In genomic region chr1:40622936-40623629, GRCh38 we compare ENCODE assay signal across 29 cellular contexts. TPM values are rescaled to one million over a fixed set of nuclear protein-coding genes. Genes with fewer than 3 reads are reported as not detected.
DNase-seq lines count a peak whose midpoint lies in the region; ATAC-seq, FAIRE-seq and TF ChIP-seq lines count a peak whose summit lies in the region.
"Had no signal": no experiment of that assay in that cellular context is flagged by ENCODE, and none has a peak within 500 bp of the region (broad histone marks: within the 10 kb centered on the region; RNA-seq: fewer than 3 reads in every experiment).

No MANE protein-coding gene starts in this region.

- DNase-seq in cardiac septum (ENCODE audit: low spot score) (peak; percentile 20), left ventricle myocardium superior (no peak), K562 (ENCODE audit: extremely low read depth in 1 of 4, low spot score in 3 of 4) (no peak), left lobe of liver (ENCODE audit: low spot score) (peak; percentile 24), vagina (ENCODE audit: extremely low spot score in 2 of 2) (peak; percentile 27 to 37), NCI-H187 (lab: John Stamatoyannopoulos, UW) (no peak), posterior vena cava (ENCODE audit: low spot score) (no peak)
- no peak for DNase-seq in stimulated activated CD4-positive, alpha-beta T cell treated with anti-CD3 and anti-CD28 coated beads, Interleukin-15, amount 100 ng/mL, for 24 hours
- DNase-seq: activated CD4-positive, alpha-beta T cell treated with anti-CD3 and anti-CD28 coated beads, Interleukin-2, amount 50 U/mL, for 4 hours; activated CD4-positive, CD25-positive, alpha-beta regulatory T cell; activated naive CD4-positive, alpha-beta T cell treated with anti-CD3 and anti-CD28 coated beads for 36 hours; effector CD4-positive, alpha-beta T cell; immature natural killer cell; IMR-90; left colon; NCI-H1105; NCI-H187 treated with DMSO at 0.1 percent for 48 hours; NCI-H2171; NCI-H510A treated with DMSO at 0.1 percent for 48 hours; OCI-M1; right cardiac atrium; stimulated activated CD4-positive, alpha-beta T cell treated with anti-CD3 and anti-CD28 coated beads, Interleukin-2, amount 100 ng/mL, for 24 hours; stimulated activated CD8-positive, alpha-beta memory T cell treated with anti-CD3 and anti-CD28 coated beads, Interleukin-4, amount 100 ng/mL, for 48 hours; thyroid gland; uterus had no signal

- H2AFZ ChIP-seq in K562 (ENCODE audit: low read depth, low read length): no peak overlapping the region
- H2AFZ ChIP-seq: parathyroid adenoma had no signal

- no peak for TF ChIP-seq EP300 in K562 (IDR thresholded peaks at IDR 0.05; ENCODE audit: low read length)

- H3K9me3 ChIP-seq in K562 (replicated peaks; ENCODE audit: control insufficient read depth, insufficient read depth, low read depth, low read length) (no peaks in the 10 kb centered on the region), vagina (no peaks in the 10 kb centered on the region)
- H3K9me3 ChIP-seq: adrenal gland, thyroid gland, uterus had no signal

- no peaks in the 10 kb centered on the region for H4K20me1 ChIP-seq in K562 (replicated peaks; ENCODE audit: control insufficient read depth, insufficient read depth, low read length)

- no peak for TF ChIP-seq RAD21 in K562 (CRISPR knock-in tag; conservative IDR thresholded peaks at IDR 0.05 in 1 of 2, IDR thresholded peaks at IDR 0.05 in 1 of 2)

- CTCF ChIA-PET in K562 (lab: Yijun Ruan, JAX; ENCODE audit: low intra/inter-chr PET ratio): no interaction called here

- no peak overlapping the region for H3K4me3 ChIP-seq in K562
- no peak overlapping the region for H3K4me3 ChIP-seq in vagina
- H3K4me3 ChIP-seq: A549, adrenal gland, thyroid gland, uterus had no signal

- peaks cover 22 to 60% of the 10 kb centered on the region in 2 experiments for H3K27me3 ChIP-seq in K562 (ENCODE audit: control insufficient read depth in 2 of 2, insufficient read depth in 2 of 2, low read length in 2 of 2)
- no peaks in the 10 kb centered on the region for H3K27me3 ChIP-seq in vagina
- H3K27me3 ChIP-seq: adrenal gland, thyroid gland, uterus had no signal

- no peak for FAIRE-seq in K562 (lab: Jason Lieb, UNC)
- FAIRE-seq: A549 had no signal

- H3K9ac ChIP-seq in K562 (ENCODE audit: insufficient read depth in 1 of 2, low read depth in 2 of 2, low read length in 2 of 2): no peak overlapping the region
- H3K9ac ChIP-seq: parathyroid adenoma had no signal

- ATAC-seq in left ventricle myocardium superior: no peak
- ATAC-seq in K562: no peak
- ATAC-seq in left lobe of liver: no peak
- ATAC-seq: A549, left colon, right cardiac atrium had no signal

- H3K79me2 ChIP-seq in K562 (ENCODE audit: control insufficient read depth, insufficient read depth, low read length): no peaks in the 10 kb centered on the region
- H3K79me2 ChIP-seq: parathyroid adenoma had no signal

- intact Hi-C loops in cardiac septum (cut with DNase I): loop anchor here (5.0 to 10.0 kb wide), 2 partner anchors 144 to 332 kb away; no protein-coding TSS in a partner anchor
- intact Hi-C loops in left ventricle myocardium superior (cut with micrococcal nuclease): no loop called here
- intact Hi-C loops in K562 (cut with micrococcal nuclease): no loop called here
- intact Hi-C loops in vagina (cut with DNase I): no loop called here
- intact Hi-C loops in posterior vena cava (cut with DNase I): loop anchor here in 1 of 2 donors (10.0 kb wide), 1 partner anchor 212 kb away; no protein-coding TSS in a partner anchor

- in situ Hi-C loops in K562 (cut with MboI): no loop called here

- no peaks in the 10 kb centered on the region for H3K9me1 ChIP-seq in K562 (ENCODE audit: control insufficient read depth, insufficient read depth, low read length)

- no peak overlapping the region for H3K27ac ChIP-seq in K562 (ENCODE audit: extremely low read depth, low read depth, low read length)
- no peak overlapping the region for H3K27ac ChIP-seq in vagina
- H3K27ac ChIP-seq: A549, adrenal gland, epithelial cell of prostate, parathyroid adenoma, thyroid gland, uterus had no signal

- no TSS peak for BruUV-seq in K562 (replicated peaks; lab: Mats Ljungman, UMichigan)

- WGBS in K562 (ENCODE audit: insufficient coverage, low coverage, missing lambda C conversion rate): 3% methylated on average over 4 of the region's 4 CpGs

- H3K36me3 ChIP-seq in K562 (ENCODE audit: control insufficient read depth, insufficient read depth, low read length): no peaks in the 10 kb centered on the region
- H3K36me3 ChIP-seq in vagina: no peaks in the 10 kb centered on the region
- H3K36me3 ChIP-seq: adrenal gland, thyroid gland, uterus had no signal

- TF ChIP-seq POLR2A in K562 (conservative IDR thresholded peaks at IDR 0.05): no peak
- no peak for TF ChIP-seq POLR2A in vagina (IDR thresholded peaks at IDR 0.05)

- POLR2A ChIA-PET in K562 (lab: Yijun Ruan, JAX): interaction anchor here (0.6 kb wide), 1 partner anchor 50 kb away, joined by 7 read pairs; no protein-coding TSS in a partner anchor

- TF ChIP-seq CTCF in K562 (IDR thresholded peaks at IDR 0.05 in 2 of 3, conservative IDR thresholded peaks at IDR 0.05 in 1 of 3; ENCODE audit: insufficient read depth in 2 of 3, low read depth in 1 of 3, low read length in 3 of 3): no peak
- no peak for TF ChIP-seq CTCF in vagina (IDR thresholded peaks at IDR 0.05)

- H3K4me1 ChIP-seq in K562 (replicated peaks in 1 of 2; ENCODE audit: control insufficient read depth in 2 of 2, insufficient read depth in 2 of 2, low read length in 2 of 2) (peaks cover 0 to 5% of the 10 kb centered on the region in 2 experiments; a peak in 3 of 5 replicates), vagina (no peaks in the 10 kb centered on the region)
- H3K4me1 ChIP-seq: A549, adrenal gland, parathyroid adenoma, uterus had no signal

- no peak overlapping the region for H3K4me2 ChIP-seq in K562 (ENCODE audit: insufficient read depth, low read length)
- H3K4me2 ChIP-seq: A549 had no signal

TF ChIP-seq in K562, 482 proteins besides CTCF, POLR2A, EP300 and RAD21 (continues in another document):
- TF ChIP-seq RREB1 (CRISPR knock-in tag; IDR thresholded peaks at IDR 0.05) (no peak), MEIS2 (IDR thresholded peaks at IDR 0.05; ENCODE audit: partially characterized antibody) (peak; percentile 57)

RNA-seq across cellular contexts. Expression of gene RIMS3, which starts 42.4 kb away (rescaled TPM):
- total RNA-seq in cardiac septum (0.67 TPM), left ventricle myocardium superior (0.92 TPM), K562 (2014; rRNA removed) (0.59 and 0.82 TPM in 2 replicates), K562 (2014; rRNA removed; fragmentation: Illumina TruSeq; extraction: Trizol) (0.69 and 0.77 TPM in 2 replicates), K562 (2015; rRNA removed; fragmentation: Illumina TruSeq; extraction: Trizol) (0.38 and 0.47 TPM in 2 replicates), K562 (2021) (1.2 and 1.3 TPM in 2 replicates), left lobe of liver (1.0 TPM), vagina (4.7 TPM), posterior vena cava (10 to 100 TPM in 1 of 2 donors, 1 to 10 TPM in 1; 8.2 to 11.2 TPM)
- total RNA-seq in K562 (2011; cell fraction: chromatin; rRNA removed; ENCODE audit: low replicate concordance): 0.76 and 1.4 TPM in 2 replicates
- total RNA-seq in K562 (2011; cell fraction: nucleolus; rRNA removed): 0.66 and 0.67 TPM in 2 replicates
- total RNA-seq in K562 (2011; cell fraction: nucleoplasm; rRNA removed): 0.73 and 0.76 TPM in 2 replicates
- polyA plus RNA-seq in K562 (2011; rRNA removed) (0.78 and 1.2 TPM in 2 replicates), K562 (2014; fragmentation: Illumina TruSeq; extraction: Trizol) (0.71 and 0.75 TPM in 2 replicates), K562 (2014; fragmentation: Nextera tagmentation; extraction: Ambion mirVana) (under 1 TPM; 0.06 to 0.15 TPM), K562 (2014; rRNA removed) (0.43 and 0.45 TPM in 2 replicates)
- polyA plus RNA-seq in K562 (2011; cell fraction: cytosol; rRNA removed): 0.97 and 1.3 TPM in 2 replicates
- 1.9 and 2.7 TPM in 2 replicates for polyA plus RNA-seq in K562 (2011; cell fraction: nucleus; rRNA removed)
- 0.66 and 1.9 TPM in 2 replicates for polyA plus RNA-seq in K562 (2012)
- 1.2 and 1.3 TPM in 2 replicates for polyA minus RNA-seq in K562 (2011; rRNA and poly(A)+ RNA removed)
- 0.73 and 1.1 TPM in 2 replicates for polyA minus RNA-seq in K562 (2011; cell fraction: cytosol; rRNA and poly(A)+ RNA removed)
- polyA minus RNA-seq in K562 (2011; cell fraction: nucleus; rRNA and poly(A)+ RNA removed): 0.40 and 0.56 TPM in 2 replicates

Comparison
In these comparisons a context has a peak if more than half of its experiments do, and no peak if none do; other contexts are left out.
1. DNase-seq: peak in cardiac septum (single experiment), left lobe of liver (single experiment) and vagina (2 of 2); none in left ventricle myocardium superior (single experiment), K562 (0 of 4), NCI-H187 (0 of 2), posterior vena cava (single experiment) and stimulated activated CD4-positive, alpha-beta T cell treated with anti-CD3 and anti-CD28 coated beads, Interleukin-15, amount 100 ng/mL, for 24 hours (single experiment).